ENCODE assay signal across 7 cellular contexts in the genomic region with DNA sequence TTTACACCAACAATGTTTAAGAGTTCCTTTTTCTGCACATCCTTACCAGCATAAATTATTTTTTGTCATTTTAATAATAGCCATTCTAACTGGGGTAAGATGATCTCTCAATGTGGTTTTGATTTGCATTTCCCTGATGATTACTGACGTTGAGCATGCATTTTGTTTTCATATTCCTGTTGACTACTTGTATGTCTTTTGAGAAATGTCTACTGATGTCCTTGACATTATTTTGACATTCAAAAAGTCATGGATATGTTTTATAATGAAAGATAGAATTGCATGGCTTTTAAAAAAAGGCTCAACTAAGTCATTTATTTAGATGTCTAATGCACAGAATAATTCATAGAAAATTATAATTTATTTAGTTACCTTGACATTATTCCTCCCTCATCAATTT.
"Had no signal": no experiment of that assay in that cellular context is flagged by ENCODE, and none has a peak within 500 bp of the region (broad histone marks: within the 10 kb centered on the region; RNA-seq: fewer than 3 reads in every experiment).

No MANE protein-coding gene starts in this region.

- DNase-seq: GM23248, GOT3, H7, KBM-7 had no signal

- H3K27ac ChIP-seq: GM23248 had no signal

- ATAC-seq: HCT116 had no signal

- H3K4me3 ChIP-seq: GM23248, HAP-1 had no signal

- H2AFZ ChIP-seq: GM23248 had no signal

- FAIRE-seq: HTR-8/SVneo had no signal

- H3K4me1 ChIP-seq: HAP-1 had no signal

- H3K36me3 ChIP-seq: HAP-1 had no signal

- H3K9me3 ChIP-seq: HAP-1 had no signal

- H3K9ac ChIP-seq: GM23248 had no signal
